In genomic region chr4:135267148-135267878, GRCh38 we compare ENCODE assay signal across 16 cellular contexts.
"Had no signal": no experiment of that assay in that cellular context is flagged by ENCODE, and none has a peak within 500 bp of the region (broad histone marks: within the 10 kb centered on the region; RNA-seq: fewer than 3 reads in every experiment).

No MANE protein-coding gene starts in this region.

- H3K4me1 ChIP-seq: esophagus muscularis mucosa, parathyroid adenoma, thyroid gland had no signal

- H3K27ac ChIP-seq: coronary artery, esophagus muscularis mucosa, hepatocyte, parathyroid adenoma, thyroid gland had no signal

- H3K79me2 ChIP-seq: hepatocyte, parathyroid adenoma had no signal

- H3K36me3 ChIP-seq: esophagus muscularis mucosa, thyroid gland had no signal

- H3K27me3 ChIP-seq: esophagus muscularis mucosa, hepatocyte, thyroid gland had no signal

- DNase-seq: activated CD4-positive, alpha-beta T cell treated with anti-CD3 and anti-CD28 coated beads, Interleukin-2, amount 10 ng/mL, durations not matched to agents 7 days and 5 days; activated CD8-positive, alpha-beta T cell treated with anti-CD3 and anti-CD28 coated beads, Interleukin-2, amount 10 ng/mL, durations not matched to agents 7 days and 5 days; activated naive CD4-positive, alpha-beta T cell treated with Interleukin-2 at 50 U/mL for 16 hours; activated T-cell treated with anti-CD3 and anti-CD28 coated beads, Interleukin-2, amount 50 U/mL, for 24 hours; mesendoderm; naive thymus-derived CD8-positive, alpha-beta T cell; stimulated activated CD4-positive, alpha-beta T cell treated with anti-CD3 and anti-CD28 coated beads, Interleukin-4, amount 100 ng/mL, for 24 hours; T-helper 1 cell; T-helper 9 cell; thyroid gland had no signal

- H3K9me3 ChIP-seq: esophagus muscularis mucosa, thyroid gland had no signal

- H3K9ac ChIP-seq: parathyroid adenoma had no signal

- H3K4me3 ChIP-seq: coronary artery, esophagus muscularis mucosa, hepatocyte, thyroid gland had no signal

- H2AFZ ChIP-seq: hepatocyte, parathyroid adenoma had no signal

- H3K4me2 ChIP-seq: hepatocyte had no signal

- ATAC-seq: activated CD8-positive, alpha-beta T cell treated with anti-CD3 and anti-CD28 coated beads, Interleukin-2, amount 10 ng/mL, durations not matched to agents 7 days and 5 days; naive thymus-derived CD8-positive, alpha-beta T cell; sciatic nerve; stimulated activated memory B cell treated with anti-CD40 and anti-IgM and Interleukin-4, amounts not matched to agents 10 μg/mL and 1 μg/mL and 100 μg/mL, for 72 hours had no signal
